ENCODE assay signal across 10 cellular contexts in the genomic region with DNA sequence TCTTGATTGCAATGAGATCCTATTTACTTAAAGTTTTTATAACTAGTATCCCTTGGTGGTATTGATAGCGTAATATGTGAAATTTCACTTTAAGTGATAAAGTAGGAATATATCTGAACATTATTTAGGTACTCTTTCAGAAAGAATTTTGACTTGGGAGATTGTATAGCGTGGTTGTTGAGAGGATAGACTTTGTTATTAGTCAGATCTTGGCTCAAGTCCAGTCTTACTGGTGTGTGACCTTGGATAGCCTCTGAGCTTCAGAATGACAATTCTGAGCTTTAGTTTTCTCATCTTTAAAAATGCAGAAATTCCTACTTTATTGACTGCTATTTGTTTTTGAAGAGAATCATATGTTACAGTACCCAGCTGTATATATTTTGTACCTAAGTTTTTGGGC. TPM values are rescaled to one million over a fixed set of nuclear protein-coding genes. Genes with fewer than 3 reads are reported as not detected.
DNase-seq lines count a peak whose midpoint lies in the region; ATAC-seq and TF ChIP-seq lines count a peak whose summit lies in the region.
"Had no signal": no experiment of that assay in that cellular context is flagged by ENCODE, and none has a peak within 500 bp of the region (broad histone marks: within the 10 kb centered on the region; RNA-seq: fewer than 3 reads in every experiment).

No MANE protein-coding gene starts in this region.

- ATAC-seq in GM18519 (IDR thresholded peaks at IDR 0.05; ENCODE audit: low FRiP score, unreplicated experiment), result no peak
- ATAC-seq in activated T-cell treated with anti-CD3 and anti-CD28 coated beads, Interleukin-2, amount 50 U/mL, for 72 hours (replicated peaks in 1 of 2), result no peak

- H2AFZ ChIP-seq in neuronal stem cell (ENCODE audit: low read length), result no peak overlapping the region

- no peaks in the 10 kb centered on the region for H3K27me3 ChIP-seq in neuronal stem cell (ENCODE audit: control insufficient read depth in 3 of 3, insufficient read depth in 3 of 3, low read depth in 1 of 3, low read length in 3 of 3)

- H3K4me1 Mint-ChIP-seq in activated T-cell treated with anti-CD3 and anti-CD28 coated beads, Interleukin-2, amount 50 U/mL, for 72 hours (ENCODE audit: low read depth), result no peaks in the 10 kb centered on the region

- no peak overlapping the region for H3K27ac Mint-ChIP-seq in activated T-cell treated with anti-CD3 and anti-CD28 coated beads, Interleukin-2, amount 50 U/mL, for 72 hours

- no peak overlapping the region for H4K8ac ChIP-seq in neuronal stem cell (ENCODE audit: low read depth, low read length)

- no peaks in the 10 kb centered on the region for H3K27me3 Mint-ChIP-seq in activated T-cell treated with anti-CD3 and anti-CD28 coated beads, Interleukin-2, amount 50 U/mL, for 72 hours (ENCODE audit: low read depth)

- H3K79me1 ChIP-seq in neuronal stem cell (ENCODE audit: low read depth, low read length), result no peaks in the 10 kb centered on the region

- H4K91ac ChIP-seq in neuronal stem cell (ENCODE audit: low read depth, low read length, poor library complexity), result no peak overlapping the region

- H3K9me3 Mint-ChIP-seq in activated T-cell treated with anti-CD3 and anti-CD28 coated beads, Interleukin-2, amount 50 U/mL, for 72 hours, result no peaks in the 10 kb centered on the region

- no peak for TF ChIP-seq CTCF in foreskin fibroblast (IDR thresholded peaks at IDR 0.05; ENCODE audit: low read depth, low read length)

- no CpG with 5 or more reads among the region's 2 CpGs for WGBS in neuronal stem cell (ENCODE audit: extremely low coverage in 2 of 2, insufficient read length in 2 of 2, insufficient replicate concordance in 1 of 2), 2 donors

- H2BK5ac ChIP-seq in neuronal stem cell (ENCODE audit: low read length), result no peak overlapping the region

- H3K4me1 ChIP-seq in neuronal stem cell (ENCODE audit: control insufficient read depth in 2 of 2, insufficient read depth in 1 of 2, low read depth in 1 of 2, low read length in 2 of 2), result no peaks in the 10 kb centered on the region

- no peak overlapping the region for H3K4ac ChIP-seq in neuronal stem cell (ENCODE audit: low read length)

- no peak overlapping the region for H2BK12ac ChIP-seq in neuronal stem cell (ENCODE audit: low read length)

- DNase-seq in NCI-H82 (lab: John Stamatoyannopoulos, UW) (peak; percentile 47), NCI-H82 treated with DMSO at 0.1 percent for 48 hours (lab: John Stamatoyannopoulos, UW; ENCODE audit: unreplicated experiment) (no peak), SK-MEL-5 (ENCODE audit: low read depth, low spot score) (peak; percentile 63), foreskin fibroblast (peak; percentile 64 to 82), smooth muscle cell of the brain vasculature (ENCODE audit: low read depth, low spot score) (peak; percentile 39), neuronal stem cell (ENCODE audit: low spot score) (no peak)
- DNase-seq in activated T-cell treated with anti-CD3 and anti-CD28 coated beads, Interleukin-2, amount 50 U/mL, for 72 hours, result no peak
- DNase-seq: activated T-cell treated with anti-CD3 and anti-CD28 coated beads, Interleukin-2, amount 50 U/mL, for 1 hour had no signal

- H3K36me3 ChIP-seq in neuronal stem cell (replicated peaks in 1 of 2; ENCODE audit: control insufficient read depth in 2 of 2, insufficient read depth in 2 of 2, low read length in 2 of 2), result peaks cover 2 to 96% of the 10 kb centered on the region in 2 donors

- H3K9ac ChIP-seq in neuronal stem cell (ENCODE audit: low read depth, low read length, poor library complexity), result no peak overlapping the region

- no peak overlapping the region for H3K14ac ChIP-seq in neuronal stem cell (ENCODE audit: low read length)

- H3K27ac ChIP-seq in neuronal stem cell (replicated peaks; ENCODE audit: low read length), result no peak overlapping the region
- H3K27ac ChIP-seq: C4-2B had no signal

- no peak overlapping the region for H3K18ac ChIP-seq in neuronal stem cell (ENCODE audit: low read length)

- no peaks in the 10 kb centered on the region for H3K9me3 ChIP-seq in neuronal stem cell (replicated peaks in 1 of 2; ENCODE audit: control insufficient read depth in 2 of 2, insufficient read depth in 1 of 2, low read depth in 1 of 2, low read length in 2 of 2)

- H3K4me3 ChIP-seq in foreskin fibroblast (ENCODE audit: low read depth in 1 of 2, low read length in 2 of 2), result no peak overlapping the region
- no peak overlapping the region for H3K4me3 ChIP-seq in neuronal stem cell (ENCODE audit: low read length in 2 of 2)

- H2AK5ac ChIP-seq in neuronal stem cell (ENCODE audit: low read depth, low read length), result no peak overlapping the region

- H2BK15ac ChIP-seq in neuronal stem cell (ENCODE audit: low read length), result no peak overlapping the region

- in situ Hi-C loops in SK-MEL-5 (cut with HindIII; ENCODE audit: low pct_unique_long_range_greater_than_20kb, low sequenced_read_pairs), result no loop called here

- no peak overlapping the region for H3K4me2 ChIP-seq in neuronal stem cell (ENCODE audit: insufficient read depth, low read length, poor library complexity, severe bottlenecking)

- H3K23ac ChIP-seq in neuronal stem cell (ENCODE audit: low read depth, low read length, poor library complexity), result no peak overlapping the region

- H3K36me3 Mint-ChIP-seq in activated T-cell treated with anti-CD3 and anti-CD28 coated beads, Interleukin-2, amount 50 U/mL, for 72 hours (ENCODE audit: insufficient read depth in 2 of 2), result peaks cover 6 to 27% of the 10 kb centered on the region in 2 donors

- no peak overlapping the region for H2BK120ac ChIP-seq in neuronal stem cell (ENCODE audit: low read depth, low read length)

- no peak overlapping the region for H3K4me3 Mint-ChIP-seq in activated T-cell treated with anti-CD3 and anti-CD28 coated beads, Interleukin-2, amount 50 U/mL, for 72 hours

RNA-seq across cellular contexts. Expression of a gene that starts 32.6 kb away (rescaled TPM):
- total RNA-seq in SK-MEL-5 (2014; rRNA removed; shearing (Covaris generic)), result 14.6 and 16.0 TPM in 2 replicates
- 18.8 and 25.4 TPM in 2 replicates for polyA plus RNA-seq in SK-MEL-5 (2015; cell fraction: cytosol; rRNA removed)
- 11.7 and 16.5 TPM in 2 replicates for polyA plus RNA-seq in SK-MEL-5 (2015; cell fraction: nucleus; rRNA removed)
- total RNA-seq in activated T-cell treated with anti-CD3 and anti-CD28 coated beads, Interleukin-2, amount 50 U/mL, for 72 hours, result 10 to 100 TPM; 36.6 to 45.4 TPM
- 18.1 TPM for polyA plus RNA-seq in neuronal stem cell (2013, experiment 1 of 2)
- 18.0 TPM for polyA plus RNA-seq in neuronal stem cell (2013, experiment 2 of 2)

Comparison
In these comparisons a context has a peak if more than half of its experiments do, and no peak if none do; other contexts are left out.
1. DNase-seq: peak in NCI-H82 (single experiment), SK-MEL-5 (single experiment), foreskin fibroblast (2 of 2) and smooth muscle cell of the brain vasculature (single experiment); none in NCI-H82 treated with DMSO at 0.1 percent for 48 hours (single experiment), activated T-cell treated with anti-CD3 and anti-CD28 coated beads, Interleukin-2, amount 50 U/mL, for 72 hours (0 of 2) and neuronal stem cell (single experiment).